ENCODE assay signal across 21 cellular contexts in genomic region chr5:113056988-113057387, GRCh38.
A peak's percentile ranks its signal among the peaks of the same experiment; 100 is the strongest.
DNase-seq lines count a peak whose midpoint lies in the region; ATAC-seq and TF ChIP-seq lines count a peak whose summit lies in the region.
"Had no signal": no experiment of that assay in that cellular context is flagged by ENCODE, and none has a peak within 500 bp of the region (broad histone marks: within the 10 kb centered on the region; RNA-seq: fewer than 3 reads in every experiment).

No MANE protein-coding gene starts in this region.

- TF ChIP-seq POLR2A in NB4 (IDR thresholded peaks at IDR 0.05; ENCODE audit: extremely low read depth, insufficient read length) = no peak

- no peaks in the 10 kb centered on the region for H3K4me1 ChIP-seq in effector memory CD4-positive, alpha-beta T cell (ENCODE audit: control insufficient read depth, insufficient read depth, low read length, poor library complexity, severe bottlenecking)

- peak; percentile 20 for DNase-seq in CD1c-positive myeloid dendritic cell (ENCODE audit: extremely low spot score)
- peak; percentile 89 for DNase-seq in NB4 (ENCODE audit: low read depth)
- DNase-seq in WTC11 (ENCODE audit: low spot score) = no peak
- DNase-seq in nephron progenitor cell = no peak
- DNase-seq in effector memory CD4-positive, alpha-beta T cell = no peak
- DNase-seq in NCI-H2107 treated with DMSO at 0.1 percent for 48 hours (lab: John Stamatoyannopoulos, UW; ENCODE audit: unreplicated experiment) = no peak
- DNase-seq in NK-92 (lab: John Stamatoyannopoulos, UW; ENCODE audit: unreplicated experiment) = no peak
- DNase-seq: activated CD4-positive, alpha-beta memory T cell treated with anti-CD3 and anti-CD28 coated beads, Interleukin-2, amount 10 ng/mL, durations not matched to agents 7 days and 5 days; activated CD4-positive, CD25-positive, alpha-beta regulatory T cell; activated naive CD4-positive, alpha-beta T cell treated with anti-CD3 and anti-CD28 coated beads for 36 hours; activated T-cell treated with anti-CD3 and anti-CD28 coated beads, Interleukin-2, amount 50 U/mL, for 1 hour; CD4-positive, CD25-positive, alpha-beta regulatory T cell; dorsolateral prefrontal cortex; GF-D8; GOT3; lower lobe of right lung; NCI-H510A treated with DMSO at 0.1 percent for 48 hours; stimulated activated CD8-positive, alpha-beta memory T cell treated with anti-CD3 and anti-CD28 coated beads, Interleukin-4, amount 100 ng/mL, for 48 hours had no signal

- no peak overlapping the region for H3K27ac ChIP-seq in effector memory CD4-positive, alpha-beta T cell (ENCODE audit: insufficient read depth, low read length, poor library complexity, severe bottlenecking)
- H3K27ac ChIP-seq: lower lobe of right lung had no signal

- H3K4me3 Mint-ChIP-seq in WTC11 (no peak overlapping the region), nephron progenitor cell (peak overlapping the region; percentile 14)
- H3K4me3 Mint-ChIP-seq: activated CD4-positive, alpha-beta memory T cell treated with anti-CD3 and anti-CD28 coated beads, Interleukin-2, amount 10 ng/mL, durations not matched to agents 7 days and 5 days; activated naive CD4-positive, alpha-beta T cell treated with anti-CD3 and anti-CD28 coated beads for 36 hours; CD4-positive, CD25-positive, alpha-beta regulatory T cell; T-helper 1 cell treated with Interleukin-12 subunit alpha and Interleukin-12 subunit beta and Interleukin-4 antibody, amounts not matched to agents 30 μg/mL and 1 μg/mL, for 36 hours had no signal

- CTCF ChIA-PET in WTC11 (lab: Charles Lee) = interaction anchor here (0.6 to 1.4 kb wide), 9 partner anchors 10 to 549 kb away, joined by 3 to 8 read pairs (median 3); no protein-coding TSS in a partner anchor

- no peak overlapping the region for H3K4me3 ChIP-seq in NB4 (ENCODE audit: low read depth, low read length)
- H3K4me3 ChIP-seq in effector memory CD4-positive, alpha-beta T cell (ENCODE audit: insufficient read depth, low read depth, low read length, poor library complexity, severe bottlenecking) = no peak overlapping the region
- H3K4me3 ChIP-seq: dorsolateral prefrontal cortex, lower lobe of right lung had no signal

- H3K4me1 Mint-ChIP-seq in WTC11 = peaks cover 7% of the 10 kb centered on the region; the same call in 1 of the 2 replicates
- peaks cover 65% of the 10 kb centered on the region for H3K4me1 Mint-ChIP-seq in nephron progenitor cell

- no peaks in the 10 kb centered on the region for H3K9me3 ChIP-seq in effector memory CD4-positive, alpha-beta T cell (ENCODE audit: control insufficient read depth, low read length)
- H3K9me3 ChIP-seq: lower lobe of right lung had no signal

- H3K36me3 ChIP-seq in effector memory CD4-positive, alpha-beta T cell (ENCODE audit: control insufficient read depth, insufficient read depth, low read length) = no peaks in the 10 kb centered on the region

- no peaks in the 10 kb centered on the region for H3K27me3 ChIP-seq in effector memory CD4-positive, alpha-beta T cell (replicated peaks; ENCODE audit: control insufficient read depth, insufficient read depth, low read length, poor library complexity, severe bottlenecking)
- H3K27me3 ChIP-seq: dorsolateral prefrontal cortex had no signal

- peak overlapping the region; percentile 32 for H3K27ac Mint-ChIP-seq in WTC11
- H3K27ac Mint-ChIP-seq in nephron progenitor cell = peak overlapping the region; percentile 17
- H3K27ac Mint-ChIP-seq: activated CD4-positive, alpha-beta memory T cell treated with anti-CD3 and anti-CD28 coated beads, Interleukin-2, amount 10 ng/mL, durations not matched to agents 7 days and 5 days; activated naive CD4-positive, alpha-beta T cell treated with anti-CD3 and anti-CD28 coated beads for 36 hours; T-helper 1 cell treated with Interleukin-12 subunit alpha and Interleukin-12 subunit beta and Interleukin-4 antibody, amounts not matched to agents 30 μg/mL and 1 μg/mL, for 36 hours had no signal

- H3K36me3 Mint-ChIP-seq in WTC11 (peaks cover 17% of the 10 kb centered on the region), nephron progenitor cell (ENCODE audit: low read depth) (peaks cover 11% of the 10 kb centered on the region)

- TF ChIP-seq CTCF in NB4 (IDR thresholded peaks at IDR 0.05; ENCODE audit: low read depth, low read length) (no peak), WTC11 (IDR thresholded peaks at IDR 0.05) (no peak), nephron progenitor cell (IDR thresholded peaks at IDR 0.05) (no peak)

- no peaks in the 10 kb centered on the region for H3K9me3 Mint-ChIP-seq in WTC11
- no peaks in the 10 kb centered on the region for H3K9me3 Mint-ChIP-seq in nephron progenitor cell
- H3K9me3 Mint-ChIP-seq: activated CD4-positive, alpha-beta memory T cell treated with anti-CD3 and anti-CD28 coated beads, Interleukin-2, amount 10 ng/mL, durations not matched to agents 7 days and 5 days; activated naive CD4-positive, alpha-beta T cell treated with anti-CD3 and anti-CD28 coated beads for 36 hours; CD4-positive, CD25-positive, alpha-beta regulatory T cell; T-helper 1 cell treated with Interleukin-12 subunit alpha and Interleukin-12 subunit beta and Interleukin-4 antibody, amounts not matched to agents 30 μg/mL and 1 μg/mL, for 36 hours had no signal

- POLR2A ChIA-PET in WTC11 (lab: Charles Lee) = no interaction called here

- H3K27me3 Mint-ChIP-seq in WTC11 (ENCODE audit: low read depth) = no peaks in the 10 kb centered on the region
- no peaks in the 10 kb centered on the region for H3K27me3 Mint-ChIP-seq in nephron progenitor cell (ENCODE audit: low read depth, poor library complexity)
- H3K27me3 Mint-ChIP-seq: activated CD4-positive, alpha-beta memory T cell treated with anti-CD3 and anti-CD28 coated beads, Interleukin-2, amount 10 ng/mL, durations not matched to agents 7 days and 5 days; CD4-positive, CD25-positive, alpha-beta regulatory T cell had no signal

- ATAC-seq in WTC11 (no peak; the same call in 1 of the 2 replicates), GM18873 (IDR thresholded peaks at IDR 0.05; ENCODE audit: low FRiP score, unreplicated experiment) (no peak)
- ATAC-seq: lower lobe of right lung, Right ventricle myocardium inferior had no signal

TF ChIP-seq in WTC11, 78 proteins besides CTCF, POLR2A, EP300 and RAD21:
- TF ChIP-seq EMX1 (CRISPR knock-in tag; IDR thresholded peaks at IDR 0.05) (no peak), E2F1 (CRISPR knock-in tag; IDR thresholded peaks at IDR 0.05) (no peak)

Comparison
In these comparisons a context has a peak if more than half of its experiments do, and no peak if none do; other contexts are left out.
1. DNase-seq: peak in CD1c-positive myeloid dendritic cell (single experiment) and NB4 (single experiment); none in WTC11 (single experiment), nephron progenitor cell (single experiment), effector memory CD4-positive, alpha-beta T cell (0 of 3), NCI-H2107 treated with DMSO at 0.1 percent for 48 hours (single experiment) and NK-92 (single experiment).